In the genomic region with DNA sequence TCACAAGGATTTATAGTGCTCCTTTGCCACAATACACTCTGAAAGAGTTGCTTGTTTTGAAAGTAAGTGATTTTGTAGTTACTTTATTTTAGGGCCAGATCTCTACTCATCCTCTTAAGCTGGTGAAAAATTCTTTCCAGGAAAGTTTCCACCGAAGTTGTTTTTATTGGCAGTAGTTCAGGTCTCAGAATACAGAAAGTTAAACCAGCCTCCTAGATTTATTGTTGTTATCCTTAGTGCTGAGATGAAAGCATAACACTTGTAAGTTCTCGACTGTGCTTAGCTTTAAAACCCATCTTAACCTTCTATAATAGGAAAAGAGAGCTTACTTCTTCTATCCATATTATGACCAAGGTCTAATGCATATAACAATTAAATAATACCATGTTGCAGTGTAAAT, we compare ENCODE assay signal across 14 cellular contexts. TPM values are rescaled to one million over a fixed set of nuclear protein-coding genes. Genes with fewer than 3 reads are reported as not detected.
DNase-seq lines count a peak whose midpoint lies in the region; TF ChIP-seq lines count a peak whose summit lies in the region.
"Had no signal": no experiment of that assay in that cellular context is flagged by ENCODE, and none has a peak within 500 bp of the region (broad histone marks: within the 10 kb centered on the region; RNA-seq: fewer than 3 reads in every experiment).

No MANE protein-coding gene starts in this region.

- H3K36me3 Mint-ChIP-seq in osteocyte (ENCODE audit: unreplicated experiment) = peaks cover 6% of the 10 kb centered on the region
- no peaks in the 10 kb centered on the region for H3K36me3 Mint-ChIP-seq in glutamatergic neuron (ENCODE audit: unreplicated experiment)

- TF ChIP-seq EP300 in esophagus muscularis mucosa (IDR thresholded peaks at IDR 0.05) = no peak

- no peak for TF ChIP-seq POLR2A in esophagus muscularis mucosa (IDR thresholded peaks at IDR 0.05; ENCODE audit: low read depth)

- H3K4me1 Mint-ChIP-seq in osteocyte (ENCODE audit: unreplicated experiment) = peaks cover 22% of the 10 kb centered on the region
- H3K4me1 Mint-ChIP-seq in glutamatergic neuron (ENCODE audit: low read depth, unreplicated experiment) = peaks cover 1% of the 10 kb centered on the region

- H3K27ac Mint-ChIP-seq in osteocyte (ENCODE audit: unreplicated experiment) (peak overlapping the region; percentile 70), glutamatergic neuron (ENCODE audit: unreplicated experiment) (no peak overlapping the region)
- H3K27ac Mint-ChIP-seq: dendritic cell treated with granulocyte-macrophage colony-stimulating factor and Interleukin-4, amounts not matched to agents 40 ng/mL and 50 ng/mL, for 4 days had no signal

- no peaks in the 10 kb centered on the region for H3K27me3 ChIP-seq in esophagus muscularis mucosa

- intact Hi-C loops in esophagus muscularis mucosa (cut with DNase I) = no loop called here

- DNase-seq in AG08396 (ENCODE audit: low spot score) (peak; percentile 71), LHCN-M2 (ENCODE audit: low read depth) (peak; percentile 81), esophagus muscularis mucosa (ENCODE audit: extremely low spot score) (no peak), osteocyte (ENCODE audit: extremely low spot score, unreplicated experiment) (no peak), glutamatergic neuron (no peak), epidermal melanocyte (ENCODE audit: insufficient read length, low spot score) (no peak), NCI-H446 treated with DMSO at 0.1 percent for 48 hours (lab: John Stamatoyannopoulos, UW) (no peak)
- no peak for DNase-seq in effector CD4-positive, alpha-beta T cell
- DNase-seq: CD4-positive, alpha-beta T cell; GOT3; NCI-H345; substantia nigra had no signal

- TF ChIP-seq CTCF in esophagus muscularis mucosa (IDR thresholded peaks at IDR 0.05) (no peak), osteocyte (IDR thresholded peaks at IDR 0.05) (no peak), glutamatergic neuron (IDR thresholded peaks at IDR 0.05; ENCODE audit: partially characterized antibody, unreplicated experiment) (no peak)

- H3K36me3 ChIP-seq in esophagus muscularis mucosa = peaks cover 0 to 6% (median 1%) of the 10 kb centered on the region in 4 donors

- peak overlapping the region; percentile 7 for H3K4me3 Mint-ChIP-seq in osteocyte (ENCODE audit: unreplicated experiment)
- H3K4me3 Mint-ChIP-seq in glutamatergic neuron (ENCODE audit: unreplicated experiment) = no peak overlapping the region
- H3K4me3 Mint-ChIP-seq: CD4-positive, alpha-beta T cell; dendritic cell treated with granulocyte-macrophage colony-stimulating factor and Interleukin-4, amounts not matched to agents 40 ng/mL and 50 ng/mL, for 4 days; natural killer cell treated with Interleukin-12 subunit alpha and Interleukin-12 subunit beta and Interleukin-15 and Interleukin-18, amount 100 ng/mL, for 72 hours had no signal

- no peaks in the 10 kb centered on the region for H3K9me3 ChIP-seq in esophagus muscularis mucosa

- peak overlapping the region in 1 of 4 donors; percentile 15 for H3K4me3 ChIP-seq in esophagus muscularis mucosa

- WGBS in esophagus muscularis mucosa = 6% methylated on average over 2 of the region's 2 CpGs

- H3K9me3 Mint-ChIP-seq in osteocyte (ENCODE audit: unreplicated experiment) (no peaks in the 10 kb centered on the region), glutamatergic neuron (ENCODE audit: unreplicated experiment) (no peaks in the 10 kb centered on the region)
- H3K9me3 Mint-ChIP-seq: CD4-positive, alpha-beta T cell; dendritic cell treated with granulocyte-macrophage colony-stimulating factor and Interleukin-4, amounts not matched to agents 40 ng/mL and 50 ng/mL, for 4 days; natural killer cell treated with Interleukin-12 subunit alpha and Interleukin-12 subunit beta and Interleukin-15 and Interleukin-18, amount 100 ng/mL, for 72 hours had no signal

- H3K4me1 ChIP-seq in esophagus muscularis mucosa = peaks cover 25 to 76% (median 58%) of the 10 kb centered on the region in 4 donors

- peak overlapping the region in 3 of 4 donors; percentile 35 to 70 (median 57) for H3K27ac ChIP-seq in esophagus muscularis mucosa (replicated peaks in 1 of 4)

- H3K27me3 Mint-ChIP-seq in osteocyte (ENCODE audit: unreplicated experiment) (no peaks in the 10 kb centered on the region), glutamatergic neuron (ENCODE audit: unreplicated experiment) (no peaks in the 10 kb centered on the region)
- H3K27me3 Mint-ChIP-seq: CD4-positive, alpha-beta T cell; dendritic cell treated with granulocyte-macrophage colony-stimulating factor and Interleukin-4, amounts not matched to agents 40 ng/mL and 50 ng/mL, for 4 days; natural killer cell treated with Interleukin-12 subunit alpha and Interleukin-12 subunit beta and Interleukin-15 and Interleukin-18, amount 100 ng/mL, for 72 hours had no signal

RNA-seq across cellular contexts. Expression of a gene that starts 5.5 kb away (rescaled TPM):
- total RNA-seq in LHCN-M2 (2014; rRNA removed) (27.1 and 31.7 TPM in 2 replicates), esophagus muscularis mucosa (10 to 100 TPM; 26.5 to 36.4 (median 31.4) TPM), osteocyte (39.6 and 41.7 TPM in 2 replicates), glutamatergic neuron (ENCODE audit: unreplicated experiment) (63.4 TPM)
- 17.3 TPM for polyA plus RNA-seq in LHCN-M2 (2012)

RNA-seq across cellular contexts. Expression of a gene that starts 5.9 kb away (rescaled TPM):
- total RNA-seq in LHCN-M2 (2014; rRNA removed) (30.2 and 33.6 TPM in 2 replicates), esophagus muscularis mucosa (10 to 100 TPM; 20.2 to 23.3 (median 21.2) TPM), osteocyte (47.0 and 50.0 TPM in 2 replicates), glutamatergic neuron (ENCODE audit: unreplicated experiment) (16.4 TPM)
- 31.9 TPM for polyA plus RNA-seq in LHCN-M2 (2012)

Comparison
In these comparisons a context has a peak if more than half of its experiments do, and no peak if none do; other contexts are left out.
1. DNase-seq: peak in AG08396 (single experiment) and LHCN-M2 (single experiment); none in esophagus muscularis mucosa (single experiment), osteocyte (single experiment), glutamatergic neuron (single experiment), epidermal melanocyte (single experiment), NCI-H446 treated with DMSO at 0.1 percent for 48 hours (single experiment) and effector CD4-positive, alpha-beta T cell (single experiment).